ENCODE assay signal across 1 cellular context in the genomic region with DNA sequence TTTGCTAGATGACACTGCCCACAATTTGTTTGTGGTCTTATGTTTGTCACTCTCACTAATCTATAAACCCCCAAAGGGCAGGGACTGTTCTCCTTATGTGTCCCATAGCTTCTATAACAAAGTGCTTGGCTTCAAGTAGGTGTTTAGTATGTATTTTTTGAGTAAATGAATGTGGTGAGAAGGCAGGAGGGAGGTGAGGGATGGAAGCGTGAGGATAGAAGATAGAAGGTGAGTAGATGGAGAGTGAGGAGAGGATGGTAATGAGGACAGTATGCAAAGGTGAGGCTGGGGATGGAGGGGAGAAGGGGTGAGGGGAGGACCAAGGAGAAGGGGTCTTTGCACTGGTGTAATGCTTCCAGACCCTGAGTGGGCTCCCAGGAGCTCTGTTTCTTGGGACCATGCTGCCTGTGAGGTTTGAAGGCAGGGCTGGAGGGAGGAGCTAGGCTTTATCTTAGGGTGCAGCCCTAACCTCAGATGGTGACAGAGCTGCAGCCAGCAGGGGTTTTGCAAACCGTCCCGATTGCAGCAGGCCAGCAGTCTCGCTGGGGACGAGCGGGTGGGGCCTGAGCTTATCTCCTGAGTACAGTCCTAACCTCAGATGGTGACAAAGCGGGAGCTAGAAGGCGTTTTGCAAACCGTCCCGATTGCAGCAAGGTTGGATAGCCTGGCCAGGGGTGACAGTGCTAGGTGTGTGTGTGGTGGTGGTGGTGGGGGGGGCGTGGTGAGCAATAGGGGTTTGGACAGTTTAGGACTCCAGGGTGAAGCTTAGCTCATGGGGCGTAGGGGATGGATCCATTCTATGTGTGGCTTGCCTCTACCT.
A peak's percentile ranks its signal among the peaks of the same experiment; 100 is the strongest.
TF ChIP-seq lines count a peak whose summit lies in the region.

No MANE protein-coding gene starts in this region.

TF ChIP-seq in K562, 482 proteins besides CTCF, POLR2A, EP300 and RAD21 (continued from another document and continues in another):
- TF ChIP-seq ZNF512 (tag; IDR thresholded peaks at IDR 0.05) (no peak), ZNF239 (CRISPR knock-in tag; IDR thresholded peaks at IDR 0.05) (0 out of 2 replicates have a peak, but pooled peaks have one; percentile 8), BCOR (IDR thresholded peaks at IDR 0.05) (peak; percentile 86), MAZ (CRISPR knock-in tag; conservative IDR thresholded peaks at IDR 0.05 in 1 of 2, IDR thresholded peaks at IDR 0.05 in 1 of 2) (peak; percentile 88 to 90), ZBTB9 (CRISPR knock-in tag; IDR thresholded peaks at IDR 0.05) (peak; percentile 71; the same call in 1 of the 2 replicates), MBD1 (CRISPR knock-in tag; IDR thresholded peaks at IDR 0.05) (no peak), ZNF75A (CRISPR knock-in tag; IDR thresholded peaks at IDR 0.05) (no peak), SMARCE1 (IDR thresholded peaks at IDR 0.05) (peak; percentile 99), CHD7 (IDR thresholded peaks at IDR 0.05; ENCODE audit: low read depth, low read length) (no peak), NFRKB (IDR thresholded peaks at IDR 0.05; ENCODE audit: low read depth) (no peak), SMARCA5 (IDR thresholded peaks at IDR 0.05) (no peak), FUS (optimal IDR thresholded peaks at IDR 0.05; ENCODE audit: low read depth, low read length) (no peak), E2F4 (CRISPR knock-in tag; IDR thresholded peaks at IDR 0.05; ENCODE audit: low read depth) (no peak), COPS2 (conservative IDR thresholded peaks at IDR 0.05) (no peak), SIRT6 (IDR thresholded peaks at IDR 0.05; ENCODE audit: low read depth, low read length) (no peak), CBFA2T2 (conservative IDR thresholded peaks at IDR 0.05) (peak; percentile 98), LARP7 (IDR thresholded peaks at IDR 0.05) (peak; percentile 70; the same call in 1 of the 2 replicates), ZNF197 (CRISPR knock-in tag; IDR thresholded peaks at IDR 0.05; ENCODE audit: low read depth) (peak; percentile 83; the same call in 1 of the 2 replicates), CHD4 (IDR thresholded peaks at IDR 0.05; ENCODE audit: insufficient read depth, insufficient replicate concordance, low read depth, low read length, poor library complexity, severe bottlenecking) (no peak), HDAC1 (IDR thresholded peaks at IDR 0.05) (peak; percentile 100), ZNF232 (CRISPR knock-in tag; IDR thresholded peaks at IDR 0.05) (no peak), STAT5A (IDR thresholded peaks at IDR 0.05; ENCODE audit: borderline replicate concordance, low read length) (peak; percentile 94)
- TF ChIP-seq, protein P1, sequence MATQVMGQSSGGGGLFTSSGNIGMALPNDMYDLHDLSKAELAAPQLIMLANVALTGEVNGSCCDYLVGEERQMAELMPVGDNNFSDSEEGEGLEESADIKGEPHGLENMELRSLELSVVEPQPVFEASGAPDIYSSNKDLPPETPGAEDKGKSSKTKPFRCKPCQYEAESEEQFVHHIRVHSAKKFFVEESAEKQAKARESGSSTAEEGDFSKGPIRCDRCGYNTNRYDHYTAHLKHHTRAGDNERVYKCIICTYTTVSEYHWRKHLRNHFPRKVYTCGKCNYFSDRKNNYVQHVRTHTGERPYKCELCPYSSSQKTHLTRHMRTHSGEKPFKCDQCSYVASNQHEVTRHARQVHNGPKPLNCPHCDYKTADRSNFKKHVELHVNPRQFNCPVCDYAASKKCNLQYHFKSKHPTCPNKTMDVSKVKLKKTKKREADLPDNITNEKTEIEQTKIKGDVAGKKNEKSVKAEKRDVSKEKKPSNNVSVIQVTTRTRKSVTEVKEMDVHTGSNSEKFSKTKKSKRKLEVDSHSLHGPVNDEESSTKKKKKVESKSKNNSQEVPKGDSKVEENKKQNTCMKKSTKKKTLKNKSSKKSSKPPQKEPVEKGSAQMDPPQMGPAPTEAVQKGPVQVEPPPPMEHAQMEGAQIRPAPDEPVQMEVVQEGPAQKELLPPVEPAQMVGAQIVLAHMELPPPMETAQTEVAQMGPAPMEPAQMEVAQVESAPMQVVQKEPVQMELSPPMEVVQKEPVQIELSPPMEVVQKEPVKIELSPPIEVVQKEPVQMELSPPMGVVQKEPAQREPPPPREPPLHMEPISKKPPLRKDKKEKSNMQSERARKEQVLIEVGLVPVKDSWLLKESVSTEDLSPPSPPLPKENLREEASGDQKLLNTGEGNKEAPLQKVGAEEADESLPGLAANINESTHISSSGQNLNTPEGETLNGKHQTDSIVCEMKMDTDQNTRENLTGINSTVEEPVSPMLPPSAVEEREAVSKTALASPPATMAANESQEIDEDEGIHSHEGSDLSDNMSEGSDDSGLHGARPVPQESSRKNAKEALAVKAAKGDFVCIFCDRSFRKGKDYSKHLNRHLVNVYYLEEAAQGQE (CRISPR knock-in tag; IDR thresholded peaks at IDR 0.05; ENCODE audit: low read depth): no peak
- TF ChIP-seq, protein P2, sequence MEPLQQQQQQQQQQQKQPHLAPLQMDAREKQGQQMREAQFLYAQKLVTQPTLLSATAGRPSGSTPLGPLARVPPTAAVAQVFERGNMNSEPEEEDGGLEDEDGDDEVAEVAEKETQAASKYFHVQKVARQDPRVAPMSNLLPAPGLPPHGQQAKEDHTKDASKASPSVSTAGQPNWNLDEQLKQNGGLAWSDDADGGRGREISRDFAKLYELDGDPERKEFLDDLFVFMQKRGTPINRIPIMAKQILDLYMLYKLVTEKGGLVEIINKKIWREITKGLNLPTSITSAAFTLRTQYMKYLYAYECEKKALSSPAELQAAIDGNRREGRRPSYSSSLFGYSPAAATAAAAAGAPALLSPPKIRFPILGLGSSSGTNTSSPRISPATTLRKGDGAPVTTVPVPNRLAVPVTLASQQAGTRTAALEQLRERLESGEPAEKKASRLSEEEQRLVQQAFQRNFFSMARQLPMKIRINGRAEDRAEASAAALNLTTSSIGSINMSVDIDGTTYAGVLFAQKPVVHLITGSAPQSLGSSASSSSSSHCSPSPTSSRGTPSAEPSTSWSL (CRISPR knock-in tag; IDR thresholded peaks at IDR 0.05; ENCODE audit: borderline replicate concordance): no peak
- TF ChIP-seq, protein P3, sequence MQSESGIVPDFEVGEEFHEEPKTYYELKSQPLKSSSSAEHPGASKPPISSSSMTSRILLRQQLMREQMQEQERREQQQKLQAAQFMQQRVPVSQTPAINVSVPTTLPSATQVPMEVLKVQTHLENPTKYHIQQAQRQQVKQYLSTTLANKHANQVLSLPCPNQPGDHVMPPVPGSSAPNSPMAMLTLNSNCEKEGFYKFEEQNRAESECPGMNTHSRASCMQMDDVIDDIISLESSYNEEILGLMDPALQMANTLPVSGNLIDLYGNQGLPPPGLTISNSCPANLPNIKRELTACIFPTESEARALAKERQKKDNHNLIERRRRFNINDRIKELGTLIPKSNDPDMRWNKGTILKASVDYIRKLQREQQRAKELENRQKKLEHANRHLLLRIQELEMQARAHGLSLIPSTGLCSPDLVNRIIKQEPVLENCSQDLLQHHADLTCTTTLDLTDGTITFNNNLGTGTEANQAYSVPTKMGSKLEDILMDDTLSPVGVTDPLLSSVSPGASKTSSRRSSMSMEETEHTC (IDR thresholded peaks at IDR 0.05): peak; percentile 59; the same call in 1 of the 2 replicates
